Comparison of ENCODE assay signal across 33 cellular contexts in the genomic region with DNA sequence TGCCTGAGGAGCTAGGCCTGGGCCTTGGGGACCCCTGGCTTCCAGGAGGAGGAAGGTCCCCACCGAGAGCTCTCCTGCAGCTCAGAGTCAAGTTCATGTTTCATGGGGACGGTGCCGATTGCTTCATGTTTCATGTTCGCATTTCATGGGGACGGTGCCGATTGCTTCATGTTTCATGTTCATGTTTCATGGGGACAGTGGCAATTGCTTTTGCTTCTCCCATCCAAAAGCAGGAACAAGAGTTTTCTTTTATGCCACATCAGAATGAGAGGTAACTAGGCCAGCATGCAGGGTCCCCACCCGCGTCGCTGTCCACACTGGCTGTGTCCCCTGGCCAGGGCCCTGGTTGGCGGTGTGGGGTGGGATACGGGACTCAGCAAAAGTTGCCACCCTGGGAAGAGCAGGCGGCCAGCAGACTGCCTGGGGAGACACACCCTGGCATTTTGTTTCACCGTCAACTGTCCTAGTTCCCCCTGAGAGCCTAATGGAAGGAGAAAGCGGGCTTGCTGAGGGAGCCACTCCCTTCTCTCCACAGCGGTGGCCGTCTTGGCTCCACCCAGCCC. TPM values are rescaled to one million over a fixed set of nuclear protein-coding genes. Genes with fewer than 3 reads are reported as not detected.
A peak's percentile ranks its signal among the peaks of the same experiment; 100 is the strongest.
DNase-seq lines count a peak whose midpoint lies in the region; ATAC-seq and TF ChIP-seq lines count a peak whose summit lies in the region.
"Had no signal": no experiment of that assay in that cellular context is flagged by ENCODE, and none has a peak within 500 bp of the region (broad histone marks: within the 10 kb centered on the region; RNA-seq: fewer than 3 reads in every experiment).

No MANE protein-coding gene starts in this region.

- H3K36me3 ChIP-seq in duodenal mucosa (ENCODE audit: control insufficient read depth in 1 of 2, insufficient read depth in 2 of 2, low read length in 2 of 2), result no peaks in the 10 kb centered on the region
- no peaks in the 10 kb centered on the region for H3K36me3 ChIP-seq in lower lobe of right lung
- H3K36me3 ChIP-seq in stomach, result no peaks in the 10 kb centered on the region
- H3K36me3 ChIP-seq: gastroesophageal sphincter, left ventricle myocardium inferior, ovary, suprapubic skin, WERI-Rb-1 had no signal

- no peak for TF ChIP-seq POLR2A in stomach (IDR thresholded peaks at IDR 0.05)

- 41 to 71% (median 41%) methylated on average over 16 of the region's 16 CpGs for WGBS in stomach, 5 donors

- H3K9me3 Mint-ChIP-seq in HFFc6, result peaks cover 55% of the 10 kb centered on the region
- H3K9me3 Mint-ChIP-seq: activated CD4-positive, alpha-beta T cell treated with anti-CD3 and anti-CD28 coated beads, Interleukin-2, amount 10 ng/mL, durations not matched to agents 24 days and 14 days; activated naive CD8-positive, alpha-beta T cell treated with anti-CD3 and anti-CD28 coated beads, Interleukin-2, amount 50 U/mL, for 24 hours; activated T-cell treated with anti-CD3 and anti-CD28 coated beads, Interleukin-2, amount 50 U/mL, for 4 hours; immature natural killer cell; mesothelial cell of epicardium; natural killer cell had no signal

- no peak overlapping the region for H3K27ac Mint-ChIP-seq in HFFc6
- H3K27ac Mint-ChIP-seq: activated CD4-positive, alpha-beta T cell treated with anti-CD3 and anti-CD28 coated beads, Interleukin-2, amount 10 ng/mL, durations not matched to agents 24 days and 14 days; activated naive CD8-positive, alpha-beta T cell treated with anti-CD3 and anti-CD28 coated beads, Interleukin-2, amount 50 U/mL, for 24 hours; mesothelial cell of epicardium; natural killer cell; stimulated activated naive B cell treated with anti-CD40 and anti-IgM and Interleukin-4, amounts not matched to agents 10 μg/mL and 1 μg/mL and 100 μg/mL, for 72 hours had no signal

- H3K4me1 ChIP-seq in duodenal mucosa (ENCODE audit: control insufficient read depth in 1 of 2, insufficient read depth in 2 of 2, low read length in 2 of 2) (peaks cover 17 to 21% of the 10 kb centered on the region in 2 donors), lower lobe of right lung (peaks cover 13% of the 10 kb centered on the region), stomach (peaks cover 0 to 29% (median 22%) of the 10 kb centered on the region in 4 donors)
- H3K4me1 ChIP-seq: gastroesophageal sphincter, left ventricle myocardium inferior, suprapubic skin had no signal

- H3K4me1 Mint-ChIP-seq in HFFc6 (ENCODE audit: low read depth), result no peaks in the 10 kb centered on the region
- H3K4me1 Mint-ChIP-seq: activated CD4-positive, alpha-beta T cell treated with anti-CD3 and anti-CD28 coated beads, Interleukin-2, amount 10 ng/mL, durations not matched to agents 24 days and 14 days; activated naive CD8-positive, alpha-beta T cell treated with anti-CD3 and anti-CD28 coated beads, Interleukin-2, amount 50 U/mL, for 24 hours; immature natural killer cell; natural killer cell; stimulated activated naive B cell treated with anti-CD40 and anti-IgM and Interleukin-4, amounts not matched to agents 10 μg/mL and 1 μg/mL and 100 μg/mL, for 72 hours had no signal

- ATAC-seq in lower lobe of right lung, result no peak
- ATAC-seq in GM19397 (IDR thresholded peaks at IDR 0.05; ENCODE audit: unreplicated experiment), result no peak
- ATAC-seq: activated naive CD8-positive, alpha-beta T cell treated with anti-CD3 and anti-CD28 coated beads, Interleukin-2, amount 50 U/mL, for 24 hours; activated T-cell treated with anti-CD3 and anti-CD28 coated beads, Interleukin-2, amount 50 U/mL, for 4 hours; gastroesophageal sphincter; GM12878; natural killer cell; stimulated activated naive B cell treated with anti-CD40 and anti-IgM and Interleukin-4, amounts not matched to agents 10 μg/mL and 1 μg/mL and 100 μg/mL, for 72 hours had no signal

- no peak overlapping the region for H3K4me3 Mint-ChIP-seq in HFFc6
- H3K4me3 Mint-ChIP-seq: activated CD4-positive, alpha-beta T cell treated with anti-CD3 and anti-CD28 coated beads, Interleukin-2, amount 10 ng/mL, durations not matched to agents 24 days and 14 days; activated naive CD8-positive, alpha-beta T cell treated with anti-CD3 and anti-CD28 coated beads, Interleukin-2, amount 50 U/mL, for 24 hours; activated T-cell treated with anti-CD3 and anti-CD28 coated beads, Interleukin-2, amount 50 U/mL, for 4 hours; immature natural killer cell; mesothelial cell of epicardium; natural killer cell; stimulated activated naive B cell treated with anti-CD40 and anti-IgM and Interleukin-4, amounts not matched to agents 10 μg/mL and 1 μg/mL and 100 μg/mL, for 72 hours had no signal

- peaks cover 14% of the 10 kb centered on the region; the same call in 1 of the 2 replicates for H3K36me3 Mint-ChIP-seq in HFFc6 (ENCODE audit: low read depth)
- H3K36me3 Mint-ChIP-seq: immature natural killer cell; mesothelial cell of epicardium; natural killer cell; stimulated activated naive B cell treated with anti-CD40 and anti-IgM and Interleukin-4, amounts not matched to agents 10 μg/mL and 1 μg/mL and 100 μg/mL, for 72 hours had no signal

- H3K4me3 ChIP-seq in duodenal mucosa (ENCODE audit: low read depth in 1 of 2, low read length in 2 of 2) (peak overlapping the region; percentile 42 to 55), lower lobe of right lung (peak overlapping the region; percentile 14), stomach (peak overlapping the region in 3 of 4 donors; percentile 6 to 21 (median 18))
- H3K4me3 ChIP-seq: gastroesophageal sphincter, GM12878, left ventricle myocardium inferior, ovary, suprapubic skin had no signal

- no peak for TF ChIP-seq CTCF in lower lobe of right lung (IDR thresholded peaks at IDR 0.05)
- no peak for TF ChIP-seq CTCF in stomach (IDR thresholded peaks at IDR 0.05)
- no peak for TF ChIP-seq CTCF in HFFc6 (IDR thresholded peaks at IDR 0.05)

- peak overlapping the region; percentile 74 for H3K27ac ChIP-seq in duodenal mucosa (ENCODE audit: low read depth, low read length)
- H3K27ac ChIP-seq in lower lobe of right lung, result peak overlapping the region; percentile 41
- peak overlapping the region; percentile 73 to 88 (median 79) for H3K27ac ChIP-seq in stomach
- H3K27ac ChIP-seq: gastroesophageal sphincter, left ventricle myocardium inferior, ovary, suprapubic skin, WERI-Rb-1 had no signal

- H3K9ac ChIP-seq in duodenal mucosa (ENCODE audit: low read depth in 1 of 2, low read length in 2 of 2), result peak overlapping the region in 1 of 2 donors; percentile 15
- H3K9ac ChIP-seq: SK-N-SH had no signal

- DNase-seq in LoVo (ENCODE audit: low spot score), result peak; percentile 29
- DNase-seq in lower lobe of right lung, result no peak
- DNase-seq in stomach, result no peak
- DNase-seq in UCSD-AML1 (lab: John Stamatoyannopoulos, UW; ENCODE audit: unreplicated experiment), result no peak
- no peak for DNase-seq in HFFc6
- DNase-seq: activated CD4-positive, alpha-beta T cell treated with anti-CD3 and anti-CD28 coated beads, Interleukin-2, amount 10 ng/mL, durations not matched to agents 24 days and 14 days; activated naive CD8-positive, alpha-beta T cell treated with anti-CD3 and anti-CD28 coated beads, Interleukin-2, amount 50 U/mL, for 24 hours; activated T-cell treated with anti-CD3 and anti-CD28 coated beads, Interleukin-2, amount 50 U/mL, for 4 hours; central memory CD4-positive, alpha-beta T cell; dermis blood vessel endothelial cell; hypothalamus; immature natural killer cell; IMR-90; left ventricle myocardium inferior; natural killer cell; NCI-H1105 treated with DMSO at 0.1 percent for 48 hours; NCI-H446 treated with DMSO at 0.1 percent for 48 hours; OCI-M1; ovary; right cardiac atrium; SK-N-SH; stimulated activated CD4-positive, alpha-beta T cell treated with anti-CD3 and anti-CD28 coated beads, Interleukin-4, amount 100 ng/mL, for 4 hours; stimulated activated naive B cell treated with anti-CD40 and anti-IgM and Interleukin-4, amounts not matched to agents 10 μg/mL and 1 μg/mL and 100 μg/mL, for 72 hours; T-helper 2 cell; WERI-Rb-1 had no signal

- TF ChIP-seq EP300 in stomach (IDR thresholded peaks at IDR 0.05), result no peak

- intact Hi-C loops in lower lobe of right lung (cut with DNase I) (no loop called here), stomach (cut with DNase I; ENCODE audit: low total_unique reads) (no loop called here)

- H3K27me3 Mint-ChIP-seq in HFFc6 (ENCODE audit: insufficient read depth), result peaks cover 1% of the 10 kb centered on the region

- H3K27me3 ChIP-seq in duodenal mucosa (ENCODE audit: control insufficient read depth in 1 of 2, insufficient read depth in 2 of 2, low read length in 2 of 2), result no peaks in the 10 kb centered on the region
- no peaks in the 10 kb centered on the region for H3K27me3 ChIP-seq in lower lobe of right lung (ENCODE audit: low read depth)
- H3K27me3 ChIP-seq in stomach, result peaks cover 0 to 31% (median 0%) of the 10 kb centered on the region in 3 donors
- H3K27me3 ChIP-seq: ovary had no signal

- H3K9me3 ChIP-seq in duodenal mucosa (ENCODE audit: control insufficient read depth in 1 of 2, low read length in 2 of 2) (no peaks in the 10 kb centered on the region), lower lobe of right lung (no peaks in the 10 kb centered on the region), stomach (no peaks in the 10 kb centered on the region)
- H3K9me3 ChIP-seq: gastroesophageal sphincter, left ventricle myocardium inferior, ovary, SK-N-SH, suprapubic skin had no signal

RNA-seq across cellular contexts. Expression of a gene that starts 46.0 kb away (rescaled TPM):
- total RNA-seq in lower lobe of right lung (2.4 TPM), stomach (1 to 10 TPM in 1 of 5 donors, under 1 TPM in 2, not detected in 2; 0.55 to 4.9 (median 0.87) TPM)
- 1 to 10 TPM in 1 of 3 donors, under 1 TPM in 2; 0.44 to 2.9 (median 0.61) TPM for polyA plus RNA-seq in stomach
- not detected for total RNA-seq in HFFc6 (2021; fragmentation: NEBNext Ultra II Directional; extraction: Animal tissue kit (Norgen Biotek cat#: 25700))
- total RNA-seq: activated T-cell treated with anti-CD3 and anti-CD28 coated beads, Interleukin-2, amount 50 U/mL, for 4 hours; dermis blood vessel endothelial cell; fibroblast of lung; GM12878; IMR-90; M059J; natural killer cell had no signal
- polyA plus RNA-seq: fibroblast of lung, GM12878, immature natural killer cell, IMR-90, SK-N-SH had no signal
